26 cellular contexts compared by ENCODE assay signal in genomic region chr4:1639299-1639868, GRCh38.
"Had no signal": no experiment of that assay in that cellular context is flagged by ENCODE, and none has a peak within 500 bp of the region (broad histone marks: within the 10 kb centered on the region; RNA-seq: fewer than 3 reads in every experiment).

No MANE protein-coding gene starts in this region.

- H3K4me1 Mint-ChIP-seq: memory B cell; natural killer cell; neural crest cell; stimulated activated memory B cell treated with anti-CD40 and anti-IgM and Interleukin-4, amounts not matched to agents 10 μg/mL and 1 μg/mL and 100 μg/mL, for 72 hours had no signal

- H3K4me3 ChIP-seq: colonic mucosa, esophagus muscularis mucosa, gastroesophageal sphincter, heart right ventricle, lung, prostate gland, right atrium auricular region, testis, tibial artery had no signal

- FAIRE-seq: endothelial cell of umbilical vein, islet of Langerhans had no signal

- H3K27me3 Mint-ChIP-seq: memory B cell, type B pancreatic cell had no signal

- H3K36me3 ChIP-seq: colonic mucosa, esophagus muscularis mucosa, gastroesophageal sphincter, heart right ventricle, prostate gland, right atrium auricular region, tibial artery had no signal

- H3K36me3 Mint-ChIP-seq: memory B cell; natural killer cell; stimulated activated memory B cell treated with anti-CD40 and anti-IgM and Interleukin-4, amounts not matched to agents 10 μg/mL and 1 μg/mL and 100 μg/mL, for 72 hours; type B pancreatic cell had no signal

- DNase-seq: colonic mucosa; dermis blood vessel endothelial cell; effector memory CD4-positive, alpha-beta T cell; foreskin keratinocyte; heart right ventricle; hippocampal formation; kidney glomerular epithelial cell; natural killer cell; nucleus accumbens; stimulated activated CD4-positive, alpha-beta T cell treated with anti-CD3 and anti-CD28 coated beads, Interleukin-4, amount 100 ng/mL, for 4 hours; stimulated activated naive CD8-positive, alpha-beta T cell treated with anti-CD3 and anti-CD28 coated beads, Interleukin-15, Interleukin-2, amounts not matched to agents 100 U/mL and 50 U/mL, for 24 hours; substantia nigra; testis; tibial artery had no signal

- H3K4me3 Mint-ChIP-seq: memory B cell; natural killer cell; neural crest cell; stimulated activated memory B cell treated with anti-CD40 and anti-IgM and Interleukin-4, amounts not matched to agents 10 μg/mL and 1 μg/mL and 100 μg/mL, for 72 hours; type B pancreatic cell had no signal

- H3K4me1 ChIP-seq: colonic mucosa, foreskin keratinocyte, right atrium auricular region, testis had no signal

- ATAC-seq: foreskin keratinocyte; gastroesophageal sphincter; natural killer cell; sciatic nerve; stimulated activated naive CD8-positive, alpha-beta T cell treated with anti-CD3 and anti-CD28 coated beads, Interleukin-15, Interleukin-2, amounts not matched to agents 100 U/mL and 50 U/mL, for 24 hours had no signal

- H3K27me3 ChIP-seq: colonic mucosa, foreskin keratinocyte, right atrium auricular region, testis had no signal

- H3K27ac ChIP-seq: colonic mucosa, esophagus muscularis mucosa, foreskin keratinocyte, gastroesophageal sphincter, heart right ventricle, prostate gland, right atrium auricular region, testis, tibial artery had no signal

- H3K9me3 Mint-ChIP-seq: memory B cell; natural killer cell; neural crest cell; stimulated activated memory B cell treated with anti-CD40 and anti-IgM and Interleukin-4, amounts not matched to agents 10 μg/mL and 1 μg/mL and 100 μg/mL, for 72 hours had no signal

- H3K9me3 ChIP-seq: colonic mucosa, prostate gland, testis, tibial artery had no signal

- H3K27ac Mint-ChIP-seq: memory B cell; natural killer cell; stimulated activated memory B cell treated with anti-CD40 and anti-IgM and Interleukin-4, amounts not matched to agents 10 μg/mL and 1 μg/mL and 100 μg/mL, for 72 hours; type B pancreatic cell had no signal
